Comparison of ENCODE assay signal across 19 cellular contexts in genomic region chr4:43560047-43560446, GRCh38.
"Had no signal": no experiment of that assay in that cellular context is flagged by ENCODE, and none has a peak within 500 bp of the region (broad histone marks: within the 10 kb centered on the region; RNA-seq: fewer than 3 reads in every experiment).

No MANE protein-coding gene starts in this region.

- H3K79me2 ChIP-seq: hepatocyte had no signal

- H3K36me3 ChIP-seq: left ventricle myocardium inferior, sigmoid colon had no signal

- H3K27me3 ChIP-seq: hepatocyte, sigmoid colon had no signal

- H3K4me2 ChIP-seq: hepatocyte had no signal

- H3K27me3 Mint-ChIP-seq: naive thymus-derived CD8-positive, alpha-beta T cell had no signal

- H3K4me3 Mint-ChIP-seq: endodermal cell; naive thymus-derived CD8-positive, alpha-beta T cell; neural crest cell had no signal

- H3K4me1 ChIP-seq: left ventricle myocardium inferior, sigmoid colon had no signal

- H3K9me3 ChIP-seq: sigmoid colon had no signal

- DNase-seq: effector CD4-positive, alpha-beta T cell; endodermal cell; foreskin melanocyte; head of caudate nucleus; kidney; left cardiac atrium; left ventricle myocardium inferior; naive thymus-derived CD8-positive, alpha-beta T cell; posterior cingulate gyrus; sigmoid colon; stimulated activated CD4-positive, alpha-beta T cell treated with anti-CD3 and anti-CD28 coated beads, Interleukin-2, amount 100 ng/mL, for 24 hours; stimulated activated CD4-positive, alpha-beta T cell treated with anti-CD3 and anti-CD28 coated beads, Interleukin-4, amount 100 ng/mL, for 4 hours; stimulated activated naive CD4-positive, alpha-beta T cell; trophoblast cell had no signal

- ATAC-seq: left cardiac atrium; naive thymus-derived CD8-positive, alpha-beta T cell had no signal

- H3K4me1 Mint-ChIP-seq: endodermal cell; naive thymus-derived CD8-positive, alpha-beta T cell; neural crest cell had no signal

- H2AFZ ChIP-seq: hepatocyte had no signal

- H3K4me3 ChIP-seq: coronary artery, hepatocyte, left ventricle myocardium inferior, lung, sigmoid colon, skin epidermis had no signal

- H3K36me3 Mint-ChIP-seq: naive thymus-derived CD8-positive, alpha-beta T cell had no signal

- H3K27ac ChIP-seq: coronary artery, hepatocyte, left ventricle myocardium inferior, sigmoid colon, skin epidermis had no signal

- H3K27ac Mint-ChIP-seq: endodermal cell; naive thymus-derived CD8-positive, alpha-beta T cell had no signal
